ENCODE assay signal across 2 cellular contexts in genomic region chr7:44565097-44565794, GRCh38.
TF ChIP-seq lines count a peak whose summit lies in the region.

No MANE protein-coding gene starts in this region.

TF ChIP-seq in GM23338, 12 proteins besides CTCF, POLR2A, EP300 and RAD21 (continued from another document):
- TF ChIP-seq REST (IDR thresholded peaks at IDR 0.05; ENCODE audit: unreplicated experiment) (no peak), ETS1 (IDR thresholded peaks at IDR 0.05) (no peak), EZH2phosphoT487 (IDR thresholded peaks at IDR 0.05; ENCODE audit: unreplicated experiment) (no peak), STAT1 (IDR thresholded peaks at IDR 0.05; ENCODE audit: unreplicated experiment) (no peak), JUNB (IDR thresholded peaks at IDR 0.05; ENCODE audit: unreplicated experiment) (no peak), CREB1 (CRISPR knock-in tag; IDR thresholded peaks at IDR 0.05; ENCODE audit: low read depth) (no peak), POLR2AphosphoS5 (IDR thresholded peaks at IDR 0.05; ENCODE audit: low read depth) (no peak), ZNF114 (CRISPR knock-in tag; IDR thresholded peaks at IDR 0.05) (no peak), EZH2 (IDR thresholded peaks at IDR 0.05; ENCODE audit: low read depth, unreplicated experiment) (no peak), ZNF462 (CRISPR knock-in tag; IDR thresholded peaks at IDR 0.05) (no peak)

TF ChIP-seq in WTC11, 78 proteins besides CTCF, POLR2A, EP300 and RAD21 (continued from another document):
- no peak for TF ChIP-seq PRDM15 (CRISPR knock-in tag; IDR thresholded peaks at IDR 0.05)
